8 cellular contexts compared by ENCODE assay signal in the genomic region with DNA sequence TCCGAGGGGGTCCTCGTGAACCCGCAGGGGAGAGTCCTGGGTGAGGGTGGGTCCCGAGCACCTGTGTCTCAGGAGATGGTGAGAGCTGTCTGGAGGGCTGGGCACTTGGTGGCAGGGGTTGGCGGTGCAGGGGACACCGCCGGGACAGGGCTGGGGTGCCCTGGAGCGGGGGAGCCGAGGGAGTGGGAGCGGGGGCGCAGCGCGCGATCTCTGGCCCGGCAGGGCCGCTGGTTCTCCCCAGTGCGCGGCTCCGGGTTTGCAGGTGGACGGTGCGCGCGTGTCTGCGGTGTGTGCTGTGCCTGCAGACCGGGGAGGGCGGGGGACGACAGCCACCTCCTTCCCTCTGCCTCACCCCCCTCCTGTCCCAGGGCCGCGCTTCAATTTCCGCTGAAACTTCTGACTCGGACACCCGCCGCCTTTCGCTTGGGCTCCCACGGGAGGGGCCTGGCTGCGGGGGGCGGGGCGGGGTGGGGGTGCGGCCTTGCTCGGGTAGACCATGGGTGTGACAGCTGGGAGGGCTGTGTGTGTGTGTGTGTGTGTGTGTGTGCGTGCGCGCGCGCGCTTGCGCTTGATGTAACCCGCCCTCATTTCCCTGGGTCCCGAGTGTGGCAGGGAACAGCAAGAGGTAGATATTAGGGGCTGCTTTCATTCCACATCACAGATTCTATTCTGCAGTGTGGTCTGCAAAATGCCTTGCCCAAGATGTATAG. TPM values are rescaled to one million over a fixed set of nuclear protein-coding genes. Genes with fewer than 3 reads are reported as not detected.
DNase-seq lines count a peak whose midpoint lies in the region; ATAC-seq, FAIRE-seq and TF ChIP-seq lines count a peak whose summit lies in the region.

No MANE protein-coding gene starts in this region.

- no peaks in the 10 kb centered on the region for H3K9me3 ChIP-seq in HUES6 (ENCODE audit: control insufficient read depth, insufficient read depth, low read depth, low read length)
- H3K9me3 ChIP-seq in pancreas: no peaks in the 10 kb centered on the region

- no peaks in the 10 kb centered on the region for H3K36me3 Mint-ChIP-seq in type B pancreatic cell

- TF ChIP-seq CTCF in pancreas (IDR thresholded peaks at IDR 0.05) (no peak), type B pancreatic cell (conservative IDR thresholded peaks at IDR 0.05) (no peak)

- no peaks in the 10 kb centered on the region for H3K9me3 Mint-ChIP-seq in type B pancreatic cell

- FAIRE-seq in pancreas (lab: Jason Lieb, UNC): no peak

- H3K27me3 ChIP-seq in HUES6 (ENCODE audit: control insufficient read depth, insufficient read depth, low read length): peaks cover 11% of the 10 kb centered on the region
- H3K27me3 ChIP-seq in pancreas: no peaks in the 10 kb centered on the region

- intact Hi-C loops in pancreas (cut with DNase I): no loop called here

- peaks cover 21% of the 10 kb centered on the region for H3K27me3 Mint-ChIP-seq in type B pancreatic cell

- 1 to 2% methylated on average over 30 to 45 of the region's 49 CpGs for WGBS in pancreas, 2 donors

- H3K4me3 Mint-ChIP-seq in type B pancreatic cell: peak overlapping the region; percentile 85

- ATAC-seq in GM21381 (IDR thresholded peaks at IDR 0.05; ENCODE audit: unreplicated experiment): peak; percentile 58
- peak; percentile 80 to 89 (median 86) for ATAC-seq in pancreas

- H3K27ac ChIP-seq in HUES6 (ENCODE audit: low read depth, low read length) (no peak overlapping the region), pancreas (peak overlapping the region; percentile 69 to 89 (median 79))

- peak overlapping the region; percentile 56 for H3K27ac Mint-ChIP-seq in type B pancreatic cell

- peaks cover 3% of the 10 kb centered on the region; the same call in 1 of the 2 replicates for H3K36me3 ChIP-seq in HUES6 (ENCODE audit: control insufficient read depth, insufficient read depth, low read length)
- no peaks in the 10 kb centered on the region for H3K36me3 ChIP-seq in pancreas

- H3K4me1 ChIP-seq in HUES6 (ENCODE audit: control insufficient read depth, insufficient read depth, low read length) (peaks cover 9% of the 10 kb centered on the region; the same call in 1 of the 2 replicates), pancreas (no peaks in the 10 kb centered on the region)

- peak overlapping the region; percentile 69 for H3K9ac ChIP-seq in HUES6 (ENCODE audit: low read length)

- DNase-seq in D341Med (ENCODE audit: low spot score) (peak; percentile 87), SHP77 (lab: John Stamatoyannopoulos, UW) (peak; percentile 46 to 75), activated gamma-delta T cell treated with Interleukin-2 at 50 U/mL for 16 hours (peak; percentile 73), germinal center (ENCODE audit: low spot score) (peak; percentile 73), pancreas (peak; percentile 81 to 92 (median 85)), type B pancreatic cell (ENCODE audit: extremely low spot score, unreplicated experiment) (peak; percentile 74)

- peak overlapping the region; percentile 79 for H3K4me3 ChIP-seq in HUES6 (ENCODE audit: low read depth, low read length)
- peak overlapping the region; percentile 53 to 80 (median 65) for H3K4me3 ChIP-seq in pancreas

- H3K4me1 Mint-ChIP-seq in type B pancreatic cell (ENCODE audit: unreplicated experiment): peaks cover 4% of the 10 kb centered on the region

RNA-seq across cellular contexts. Expression of a gene that starts 1.2 kb away (rescaled TPM):
- total RNA-seq in pancreas (10 to 100 TPM in 1 of 6 donors, 1 to 10 TPM in 5; 4.4 to 97.7 (median 6.6) TPM), type B pancreatic cell (ENCODE audit: low replicate concordance) (8.3 and 17.0 TPM in 2 replicates)
- 10 to 100 TPM in 1 of 2 donors, 1 to 10 TPM in 1; 6.5 to 12.8 TPM for polyA plus RNA-seq in pancreas

RNA-seq across cellular contexts. Expression of a gene that starts 26.4 kb away (rescaled TPM):
- total RNA-seq in pancreas (10 to 100 TPM; 34.9 to 62.0 (median 41.1) TPM), type B pancreatic cell (ENCODE audit: low replicate concordance) (81.3 and 84.9 TPM in 2 replicates)
- polyA plus RNA-seq in pancreas: 100 to 1,000 TPM; 130 to 148 TPM

RNA-seq across cellular contexts. Expression of a gene that starts 34.8 kb away (rescaled TPM):
- total RNA-seq in pancreas (10 to 100 TPM; 10.7 to 23.0 (median 15.3) TPM), type B pancreatic cell (ENCODE audit: low replicate concordance) (33.8 and 43.0 TPM in 2 replicates)
- polyA plus RNA-seq in pancreas: 10 to 100 TPM; 25.5 to 41.3 TPM

RNA-seq across cellular contexts. Expression of a gene that starts 56.4 kb away (rescaled TPM):
- total RNA-seq in pancreas: 1 to 10 TPM; 4.3 to 8.8 (median 6.5) TPM
- polyA plus RNA-seq in pancreas: 1 to 10 TPM; 2.9 to 4.8 TPM
- 9.9 and 52.7 TPM in 2 replicates for total RNA-seq in type B pancreatic cell (ENCODE audit: low replicate concordance)
